2 cellular contexts compared by ENCODE assay signal in genomic region chr12:45076417-45077031, GRCh38.
A peak's percentile ranks its signal among the peaks of the same experiment; 100 is the strongest.
TF ChIP-seq lines count a peak whose summit lies in the region.

No MANE protein-coding gene starts in this region.

TF ChIP-seq in HepG2, 621 proteins besides CTCF, POLR2A, EP300 and RAD21:
- TF ChIP-seq ZNF883 (CRISPR knock-in tag; IDR thresholded peaks at IDR 0.05; ENCODE audit: not compliant biosample characterization) (no peak), ZMYM4 (CRISPR knock-in tag; IDR thresholded peaks at IDR 0.05) (no peak), ZSCAN29 (CRISPR knock-in tag; conservative IDR thresholded peaks at IDR 0.05) (no peak), PCBP1 (IDR thresholded peaks at IDR 0.05; ENCODE audit: borderline replicate concordance, low read depth, low read length) (no peak), HNRNPK (IDR thresholded peaks at IDR 0.05; ENCODE audit: low read depth, low read length, poor library complexity, severe bottlenecking) (peak; percentile 56)

TF ChIP-seq in H1, 55 proteins besides CTCF, POLR2A, EP300 and RAD21:
- TF ChIP-seq BACH1 (IDR thresholded peaks at IDR 0.05; ENCODE audit: low read length) (no peak), MAFK (IDR thresholded peaks at IDR 0.05; ENCODE audit: low read depth, low read length) (0 out of 2 replicates have a peak, but pooled peaks have one; percentile 33), ASH2L (IDR thresholded peaks at IDR 0.05; ENCODE audit: low read length) (peak; percentile 40), KDM5A (IDR thresholded peaks at IDR 0.05; ENCODE audit: low read length) (no peak), SP1 (IDR thresholded peaks at IDR 0.05; ENCODE audit: low read depth, low read length) (no peak), TCF12 (IDR thresholded peaks at IDR 0.05; ENCODE audit: low read depth, low read length) (no peak), USF2 (IDR thresholded peaks at IDR 0.05; ENCODE audit: low read length) (no peak), RNF2 (IDR thresholded peaks at IDR 0.05; ENCODE audit: borderline replicate concordance, low read depth, low read length, missing control alignments, poor library complexity, severe bottlenecking) (no peak), CBX8 (IDR thresholded peaks at IDR 0.05; ENCODE audit: borderline replicate concordance, low read depth, low read length) (no peak), CEBPB (IDR thresholded peaks at IDR 0.05; ENCODE audit: low read depth, low read length) (0 out of 2 replicates have a peak, but pooled peaks have one; percentile 15), CHD2 (IDR thresholded peaks at IDR 0.05; ENCODE audit: low read length) (no peak), EZH2 (IDR thresholded peaks at IDR 0.05; ENCODE audit: low read depth, low read length, severe bottlenecking) (no peak), CREB1 (IDR thresholded peaks at IDR 0.05) (no peak), BCL11A (IDR thresholded peaks at IDR 0.05; ENCODE audit: low read depth in 2 of 2, low read length in 2 of 2) (no peak), TAF1 (IDR thresholded peaks at IDR 0.05; ENCODE audit: low read depth, low read length) (no peak), BRCA1 (IDR thresholded peaks at IDR 0.05; ENCODE audit: low read depth, low read length) (no peak), CTBP2 (IDR thresholded peaks at IDR 0.05; ENCODE audit: borderline replicate concordance, insufficient read depth, insufficient read length, low read length) (no peak), YY1 (IDR thresholded peaks at IDR 0.05; ENCODE audit: low read depth, low read length) (peak; percentile 30; the same call in 1 of the 2 replicates), TBP (IDR thresholded peaks at IDR 0.05; ENCODE audit: low read depth, low read length) (peak; percentile 34; the same call in 1 of the 2 replicates)
